Comparison of ENCODE assay signal across 18 cellular contexts in the genomic region with DNA sequence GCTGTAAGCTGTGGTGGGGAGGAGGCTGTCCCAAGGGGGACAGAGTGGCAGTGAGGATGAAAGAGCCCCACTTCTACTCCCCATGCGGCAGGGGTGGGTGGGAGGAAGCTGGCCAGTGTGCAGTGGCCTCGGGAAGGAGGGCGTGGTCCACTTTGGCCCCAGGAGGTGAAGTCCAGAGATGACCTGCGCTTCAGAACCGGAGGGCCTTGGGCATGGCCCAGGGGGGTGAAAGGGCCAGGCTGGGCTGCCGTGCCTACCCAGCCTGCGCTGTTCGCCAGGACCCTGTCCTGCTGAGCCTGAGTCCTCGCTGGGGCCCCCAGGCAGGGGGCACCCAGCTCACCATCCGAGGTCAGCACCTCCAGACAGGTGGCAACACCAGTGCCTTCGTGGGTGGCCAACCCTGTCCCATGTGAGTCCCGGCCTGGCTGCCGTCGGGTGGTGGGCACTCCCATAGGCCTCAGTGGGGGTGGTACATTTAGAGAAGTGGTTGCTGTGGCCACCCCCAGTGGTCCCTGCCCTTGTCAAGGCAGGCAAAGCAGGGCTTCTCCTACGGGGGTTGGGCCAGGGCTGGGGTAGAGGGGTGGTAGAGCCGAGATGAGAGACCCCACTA. TPM values are rescaled to one million over a fixed set of nuclear protein-coding genes. Genes with fewer than 3 reads are reported as not detected.
"Had no signal": no experiment of that assay in that cellular context is flagged by ENCODE, and none has a peak within 500 bp of the region (broad histone marks: within the 10 kb centered on the region; RNA-seq: fewer than 3 reads in every experiment).

No MANE protein-coding gene starts in this region.

- DNase-seq: activated CD4-positive, alpha-beta T cell treated with anti-CD3 and anti-CD28 coated beads, Interleukin-2, amount 50 U/mL, for 4 hours; activated naive CD4-positive, alpha-beta T cell treated with Interleukin-2 at 50 U/mL for 16 hours; activated naive CD8-positive, alpha-beta T cell treated with anti-CD3 and anti-CD28 coated beads, Interleukin-2, amount 50 U/mL, for 24 hours; anterior cingulate cortex; central memory CD4-positive, alpha-beta T cell; colonic mucosa; occipital lobe; small intestine; stimulated activated CD4-positive, alpha-beta T cell treated with anti-CD3 and anti-CD28 coated beads, Interleukin-4, amount 100 ng/mL, for 24 hours; stomach; T1000; trophoblast cell had no signal

- ATAC-seq: activated naive CD8-positive, alpha-beta T cell treated with anti-CD3 and anti-CD28 coated beads, Interleukin-2, amount 50 U/mL, for 24 hours; esophagus mucosa; gastrocnemius medialis; left lung; stimulated activated effector memory CD8-positive, alpha-beta T cell treated with anti-CD3 and anti-CD28 coated beads, Interleukin-12 subunit alpha, Interleukin-12 subunit beta, amount 100 ng/mL, for 72 hours had no signal

- H3K27ac Mint-ChIP-seq: activated naive CD8-positive, alpha-beta T cell treated with anti-CD3 and anti-CD28 coated beads, Interleukin-2, amount 50 U/mL, for 24 hours; brain; stimulated activated effector memory CD8-positive, alpha-beta T cell treated with anti-CD3 and anti-CD28 coated beads, Interleukin-12 subunit alpha, Interleukin-12 subunit beta, amount 100 ng/mL, for 72 hours had no signal

- H3K27me3 Mint-ChIP-seq: activated naive CD8-positive, alpha-beta T cell treated with anti-CD3 and anti-CD28 coated beads, Interleukin-2, amount 50 U/mL, for 24 hours; brain had no signal

- H3K4me1 Mint-ChIP-seq: brain; stimulated activated effector memory CD8-positive, alpha-beta T cell treated with anti-CD3 and anti-CD28 coated beads, Interleukin-12 subunit alpha, Interleukin-12 subunit beta, amount 100 ng/mL, for 72 hours had no signal

- H3K36me3 Mint-ChIP-seq: brain; stimulated activated effector memory CD8-positive, alpha-beta T cell treated with anti-CD3 and anti-CD28 coated beads, Interleukin-12 subunit alpha, Interleukin-12 subunit beta, amount 100 ng/mL, for 72 hours had no signal

- H3K4me3 Mint-ChIP-seq: activated naive CD8-positive, alpha-beta T cell treated with anti-CD3 and anti-CD28 coated beads, Interleukin-2, amount 50 U/mL, for 24 hours; brain; stimulated activated effector memory CD8-positive, alpha-beta T cell treated with anti-CD3 and anti-CD28 coated beads, Interleukin-12 subunit alpha, Interleukin-12 subunit beta, amount 100 ng/mL, for 72 hours had no signal

- H3K9me3 Mint-ChIP-seq: activated naive CD8-positive, alpha-beta T cell treated with anti-CD3 and anti-CD28 coated beads, Interleukin-2, amount 50 U/mL, for 24 hours; stimulated activated effector memory CD8-positive, alpha-beta T cell treated with anti-CD3 and anti-CD28 coated beads, Interleukin-12 subunit alpha, Interleukin-12 subunit beta, amount 100 ng/mL, for 72 hours had no signal

RNA-seq across cellular contexts. Expression of a gene that starts 8.1 kb away (rescaled TPM):
- total RNA-seq: T-helper 1 cell treated with Interleukin-12 subunit alpha and Interleukin-12 subunit beta and Interleukin-4 antibody, amounts not matched to agents 30 ng/mL and 1 ng/mL, for 36 hours had no signal
